ENCODE assay signal across 8 cellular contexts in genomic region chr15:91866971-91867372, GRCh38. TPM values are rescaled to one million over a fixed set of nuclear protein-coding genes. Genes with fewer than 3 reads are reported as not detected.
DNase-seq lines count a peak whose midpoint lies in the region; ATAC-seq and TF ChIP-seq lines count a peak whose summit lies in the region.

No MANE protein-coding gene starts in this region.

- 68 to 72% methylated on average over 8 of the region's 8 CpGs for WGBS in body of pancreas, 2 donors

- H3K9me3 ChIP-seq in body of pancreas (no peaks in the 10 kb centered on the region), lower lobe of right lung (no peaks in the 10 kb centered on the region), vagina (no peaks in the 10 kb centered on the region)

- H3K27ac Mint-ChIP-seq in activated naive CD4-positive, alpha-beta T cell treated with anti-CD3 and anti-CD28 coated beads, Interleukin-2, amount 50 U/mL, for 24 hours = peak overlapping the region; percentile 47
- no peak overlapping the region for H3K27ac Mint-ChIP-seq in activated naive CD4-positive, alpha-beta T cell treated with anti-CD3 and anti-CD28 coated beads for 36 hours

- H3K27me3 ChIP-seq in body of pancreas (no peaks in the 10 kb centered on the region), lower lobe of right lung (ENCODE audit: low read depth) (no peaks in the 10 kb centered on the region), vagina (no peaks in the 10 kb centered on the region)

- no peaks in the 10 kb centered on the region for H3K36me3 ChIP-seq in body of pancreas (replicated peaks in 1 of 2; ENCODE audit: insufficient read depth in 1 of 2, low read depth in 2 of 2)
- no peaks in the 10 kb centered on the region for H3K36me3 ChIP-seq in lower lobe of right lung
- no peaks in the 10 kb centered on the region for H3K36me3 ChIP-seq in vagina

- peak; percentile 25 for ATAC-seq in body of pancreas
- ATAC-seq in lower lobe of right lung = peak; percentile 88 to 90
- ATAC-seq in stimulated activated naive CD8-positive, alpha-beta T cell treated with anti-CD3 and anti-CD28 coated beads, Interleukin-15, Interleukin-2, amounts not matched to agents 100 U/mL and 50 U/mL, for 24 hours = no peak

- CTCF ChIA-PET in activated naive CD4-positive, alpha-beta T cell treated with anti-CD3 and anti-CD28 coated beads for 36 hours (lab: Charles Lee) = interaction anchor here (0.6 to 1.7 kb wide), 4 partner anchors 13 to 161 kb away, joined by 3 to 8 read pairs (median 4); partner anchors contain the start of gene SLCO3A1

- H3K27me3 Mint-ChIP-seq in activated naive CD4-positive, alpha-beta T cell treated with anti-CD3 and anti-CD28 coated beads, Interleukin-2, amount 50 U/mL, for 24 hours = no peaks in the 10 kb centered on the region
- H3K27me3 Mint-ChIP-seq in activated naive CD4-positive, alpha-beta T cell treated with anti-CD3 and anti-CD28 coated beads for 36 hours (ENCODE audit: low read depth) = no peaks in the 10 kb centered on the region

- H3K4me1 Mint-ChIP-seq in activated naive CD4-positive, alpha-beta T cell treated with anti-CD3 and anti-CD28 coated beads, Interleukin-2, amount 50 U/mL, for 24 hours = peaks cover 87% of the 10 kb centered on the region
- H3K4me1 Mint-ChIP-seq in activated naive CD4-positive, alpha-beta T cell treated with anti-CD3 and anti-CD28 coated beads for 36 hours (ENCODE audit: low read depth) = peaks cover 75% of the 10 kb centered on the region

- no peak for DNase-seq in activated naive CD4-positive, alpha-beta T cell treated with anti-CD3 and anti-CD28 coated beads for 36 hours
- no peak for DNase-seq in body of pancreas
- peak; percentile 82 for DNase-seq in lower lobe of right lung
- DNase-seq in vagina (ENCODE audit: extremely low spot score in 2 of 2) = no peak
- DNase-seq in stimulated activated naive CD8-positive, alpha-beta T cell treated with anti-CD3 and anti-CD28 coated beads, Interleukin-15, Interleukin-2, amounts not matched to agents 100 U/mL and 50 U/mL, for 24 hours = no peak
- no peak for DNase-seq in 8988T
- no peak for DNase-seq in GDM1 (lab: John Stamatoyannopoulos, UW)

- TF ChIP-seq POLR2A in body of pancreas (IDR thresholded peaks at IDR 0.05) = no peak
- no peak for TF ChIP-seq POLR2A in vagina (IDR thresholded peaks at IDR 0.05)

- H3K4me1 ChIP-seq in body of pancreas (peaks cover 18% of the 10 kb centered on the region), lower lobe of right lung (peaks cover 86% of the 10 kb centered on the region), vagina (peaks cover 71% of the 10 kb centered on the region)

- H3K9me3 Mint-ChIP-seq in activated naive CD4-positive, alpha-beta T cell treated with anti-CD3 and anti-CD28 coated beads, Interleukin-2, amount 50 U/mL, for 24 hours = no peaks in the 10 kb centered on the region
- no peaks in the 10 kb centered on the region for H3K9me3 Mint-ChIP-seq in activated naive CD4-positive, alpha-beta T cell treated with anti-CD3 and anti-CD28 coated beads for 36 hours

- H3K36me3 Mint-ChIP-seq in activated naive CD4-positive, alpha-beta T cell treated with anti-CD3 and anti-CD28 coated beads, Interleukin-2, amount 50 U/mL, for 24 hours = no peaks in the 10 kb centered on the region
- H3K36me3 Mint-ChIP-seq in activated naive CD4-positive, alpha-beta T cell treated with anti-CD3 and anti-CD28 coated beads for 36 hours (ENCODE audit: low read depth) = no peaks in the 10 kb centered on the region

- no peak overlapping the region for H3K4me3 ChIP-seq in body of pancreas
- no peak overlapping the region for H3K4me3 ChIP-seq in lower lobe of right lung
- no peak overlapping the region for H3K4me3 ChIP-seq in vagina

- H3K4me3 Mint-ChIP-seq in activated naive CD4-positive, alpha-beta T cell treated with anti-CD3 and anti-CD28 coated beads, Interleukin-2, amount 50 U/mL, for 24 hours = peak overlapping the region; percentile 50
- H3K4me3 Mint-ChIP-seq in activated naive CD4-positive, alpha-beta T cell treated with anti-CD3 and anti-CD28 coated beads for 36 hours = no peak overlapping the region

- peak overlapping the region; percentile 38 to 59 (median 40) for H3K27ac ChIP-seq in body of pancreas
- H3K27ac ChIP-seq in lower lobe of right lung = peak overlapping the region; percentile 74
- H3K27ac ChIP-seq in vagina = peak overlapping the region; percentile 78

- intact Hi-C loops in activated naive CD4-positive, alpha-beta T cell treated with anti-CD3 and anti-CD28 coated beads for 36 hours (cut with micrococcal nuclease) = no loop called here
- intact Hi-C loops in body of pancreas (cut with DNase I) (no loop called here), lower lobe of right lung (cut with DNase I) (no loop called here), vagina (cut with DNase I) (loop anchor here (10.0 kb wide), 1 partner anchor 158 kb away; no protein-coding TSS in a partner anchor)

- TF ChIP-seq CTCF in body of pancreas (IDR thresholded peaks at IDR 0.05) = no peak
- no peak for TF ChIP-seq CTCF in lower lobe of right lung (IDR thresholded peaks at IDR 0.05)
- TF ChIP-seq CTCF in vagina (IDR thresholded peaks at IDR 0.05) = no peak

RNA-seq across cellular contexts. Expression of gene SLCO3A1, which starts 13.5 kb away (rescaled TPM):
- 1 to 10 TPM; 3.1 to 3.3 TPM for total RNA-seq in activated naive CD4-positive, alpha-beta T cell treated with anti-CD3 and anti-CD28 coated beads for 36 hours
- total RNA-seq in body of pancreas = 10 to 100 TPM in 1 of 2 donors, 1 to 10 TPM in 1; 5.7 to 12.9 TPM
- total RNA-seq in lower lobe of right lung = 42.5 TPM
- 65.8 TPM for total RNA-seq in vagina
